ENCODE assay signal across 8 cellular contexts in the genomic region with DNA sequence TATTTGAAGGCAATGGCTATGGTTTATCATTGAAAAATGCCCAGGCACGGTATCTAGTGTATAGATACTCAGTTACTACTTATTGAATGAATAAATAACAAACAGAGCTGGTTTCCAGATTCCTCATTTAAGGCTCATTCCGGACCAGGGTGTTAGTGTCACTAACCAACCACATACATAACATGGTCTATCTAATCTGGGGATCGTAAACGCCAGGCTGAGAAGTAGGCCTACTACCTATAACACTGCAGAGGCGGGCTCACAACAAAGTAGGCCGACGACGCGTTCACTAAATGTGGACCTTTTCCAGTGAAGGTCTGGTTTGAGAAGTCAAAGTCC. TPM values are rescaled to one million over a fixed set of nuclear protein-coding genes. Genes with fewer than 3 reads are reported as not detected.
DNase-seq lines count a peak whose midpoint lies in the region; ATAC-seq and TF ChIP-seq lines count a peak whose summit lies in the region.

No MANE protein-coding gene starts in this region.

- H3K4me1 ChIP-seq in heart right ventricle (peaks cover 0 to 28% (median 18%) of the 10 kb centered on the region in 9 donors), iPS-18a (ENCODE audit: control insufficient read depth, low read depth, low read length) (peaks cover 12% of the 10 kb centered on the region), suprapubic skin (peaks cover 22% of the 10 kb centered on the region)

- H3K27me3 ChIP-seq in heart right ventricle: no peaks in the 10 kb centered on the region
- no peaks in the 10 kb centered on the region for H3K27me3 ChIP-seq in iPS-18a (ENCODE audit: control insufficient read depth, insufficient read depth, low read length)
- H3K27me3 ChIP-seq in suprapubic skin: no peaks in the 10 kb centered on the region

- peak overlapping the region; percentile 85 for H3K9ac ChIP-seq in iPS-18a (ENCODE audit: low read length)

- no peak for TF ChIP-seq POLR2A in suprapubic skin (IDR thresholded peaks at IDR 0.05)

- H3K4me3 ChIP-seq in heart right ventricle (peak overlapping the region; percentile 46 to 81 (median 70)), WI38 (ENCODE audit: low read depth, low read length) (peak overlapping the region; percentile 88), iPS-18a (ENCODE audit: low read length) (peak overlapping the region; percentile 85), suprapubic skin (peak overlapping the region; percentile 64)

- ATAC-seq in heart right ventricle: peak in 1 of 8 donors; percentile 26
- ATAC-seq in Right ventricle myocardium superior (ENCODE audit: poor library complexity): no peak

- WGBS in heart right ventricle, 2 donors: 1 to 2% methylated on average over 9 of the region's 9 CpGs
- WGBS in suprapubic skin: under 1% methylated on average over 9 of the region's 9 CpGs

- H3K9me3 ChIP-seq in heart right ventricle (no peaks in the 10 kb centered on the region), iPS-18a (ENCODE audit: control insufficient read depth, low read depth, low read length) (no peaks in the 10 kb centered on the region), suprapubic skin (no peaks in the 10 kb centered on the region)

- peaks cover 0 to 40% (median 10%) of the 10 kb centered on the region in 9 donors for H3K36me3 ChIP-seq in heart right ventricle
- H3K36me3 ChIP-seq in iPS-18a (ENCODE audit: control insufficient read depth, low read depth, low read length): peaks cover 27% of the 10 kb centered on the region
- H3K36me3 ChIP-seq in suprapubic skin: peaks cover 21% of the 10 kb centered on the region

- DNase-seq in heart right ventricle (no peak), Right ventricle myocardium superior (no peak), suprapubic skin (ENCODE audit: low spot score in 2 of 2) (no peak), NCI-H2227 (lab: John Stamatoyannopoulos, UW; ENCODE audit: unreplicated experiment) (no peak), NCI-H2227 treated with DMSO at 0.1 percent for 48 hours (lab: John Stamatoyannopoulos, UW) (no peak), iPS-NIHi7 (ENCODE audit: extremely low spot score) (no peak)

- H3K27ac ChIP-seq in heart right ventricle (peak overlapping the region in 9 of 10 donors; percentile 43 to 95 (median 86)), iPS-18a (ENCODE audit: low read length) (peak overlapping the region; percentile 83), suprapubic skin (peak overlapping the region; percentile 87)

- TF ChIP-seq EP300 in suprapubic skin (IDR thresholded peaks at IDR 0.05): no peak

- intact Hi-C loops in heart right ventricle (cut with DNase I) (loop anchor here in 8 of 10 donors (5.0 to 10.0 kb wide), 9 partner anchors 95 to 745 kb away; partner anchors contain the start of genes FKBP9 (in 1 of the 8) and KBTBD2 (in 1 of the 8)), Right ventricle myocardium superior (cut with DNase I) (loop anchor here (10.0 kb wide), 1 partner anchor 95 kb away; no protein-coding TSS in a partner anchor)

- TF ChIP-seq CTCF in heart right ventricle (IDR thresholded peaks at IDR 0.05) (no peak), WI38 (IDR thresholded peaks at IDR 0.05; ENCODE audit: low read depth, low read length) (no peak), suprapubic skin (IDR thresholded peaks at IDR 0.05) (no peak)

RNA-seq across cellular contexts. Expression of gene LSM5, which starts 0.4 kb away (rescaled TPM):
- total RNA-seq in heart right ventricle (10 to 100 TPM; 36.1 to 49.8 (median 40.9) TPM), Right ventricle myocardium superior (31.0 TPM), suprapubic skin (10 to 100 TPM; 13.4 to 18.9 (median 13.9) TPM)
- 10 to 100 TPM; 36.1 to 58.3 TPM for polyA plus RNA-seq in heart right ventricle

RNA-seq across cellular contexts. Expression of gene AVL9, which starts 5.5 kb away (rescaled TPM):
- total RNA-seq in heart right ventricle (10 to 100 TPM; 11.1 to 21.7 (median 15.3) TPM), Right ventricle myocardium superior (13.8 TPM), suprapubic skin (10 to 100 TPM; 22.5 to 42.2 (median 24.8) TPM)
- 1 to 10 TPM; 6.3 to 6.7 TPM for polyA plus RNA-seq in heart right ventricle
